In the genomic region with DNA sequence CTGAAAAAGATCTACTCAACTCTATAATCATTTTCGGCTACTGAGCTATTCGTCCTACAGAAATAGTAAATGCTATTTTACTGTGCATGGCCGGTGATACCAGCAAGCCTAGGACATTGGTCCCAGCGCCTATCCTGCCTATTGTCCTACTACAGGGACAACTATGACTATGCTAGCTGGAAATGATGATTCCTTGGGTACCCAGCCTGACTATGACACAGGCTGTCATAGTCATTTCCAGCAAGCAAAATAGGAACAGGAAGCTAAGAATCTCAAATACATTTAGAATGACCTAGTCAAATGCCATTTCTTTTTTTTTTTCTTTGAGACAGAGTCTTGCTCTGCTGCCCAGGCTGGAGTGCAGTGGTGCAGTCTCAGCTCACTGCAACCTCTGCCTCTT, we compare ENCODE assay signal across 18 cellular contexts. TPM values are rescaled to one million over a fixed set of nuclear protein-coding genes. Genes with fewer than 3 reads are reported as not detected.
A peak's percentile ranks its signal among the peaks of the same experiment; 100 is the strongest.
DNase-seq lines count a peak whose midpoint lies in the region; ATAC-seq, FAIRE-seq and TF ChIP-seq lines count a peak whose summit lies in the region.
"Had no signal": no experiment of that assay in that cellular context is flagged by ENCODE, and none has a peak within 500 bp of the region (broad histone marks: within the 10 kb centered on the region; RNA-seq: fewer than 3 reads in every experiment).

No MANE protein-coding gene starts in this region.

- H4K5ac ChIP-seq in H1 (ENCODE audit: insufficient read length, low read depth, low read length) = no peak overlapping the region

- no peak overlapping the region for H4K8ac ChIP-seq in H1 (ENCODE audit: extremely low read depth, insufficient read depth, low read length)

- no peaks in the 10 kb centered on the region for H4K20me1 ChIP-seq in H1 (replicated peaks in 1 of 2; ENCODE audit: control insufficient read depth in 1 of 2, insufficient read depth in 2 of 2, low read length in 2 of 2)
- H4K20me1 ChIP-seq: BLaER1 treated with 17β-estradiol and CSF1 and Interleukin-3, amounts not matched to agents 10 nM and 100 nM had no signal

- POLR2A ChIA-PET in H1 (lab: Charles Lee; ENCODE audit: partially characterized antibody) = no interaction called here

- TF ChIP-seq CTCF in H1 (IDR thresholded peaks at IDR 0.05; ENCODE audit: control extremely low read depth in 1 of 3, insufficient read depth in 1 of 3, low read depth in 1 of 3, low read length in 3 of 3) = no peak
- no peak for TF ChIP-seq CTCF in transverse colon (IDR thresholded peaks at IDR 0.05)

- H3K9ac ChIP-seq in H1 (replicated peaks in 1 of 4; ENCODE audit: extremely low read depth in 1 of 4, low read depth in 3 of 4, low read length in 3 of 4) = no peak overlapping the region
- H3K9ac ChIP-seq: BLaER1 treated with 17β-estradiol and CSF1 and Interleukin-3, amounts not matched to agents 10 nM and 100 nM had no signal

- H3K4me3 ChIP-seq in H1 (ENCODE audit: extremely low read depth in 1 of 4, insufficient read depth in 2 of 4, low read depth in 3 of 4, low read length in 4 of 4) (no peak overlapping the region), transverse colon (no peak overlapping the region)
- H3K4me3 ChIP-seq: BLaER1 treated with 17β-estradiol and CSF1 and Interleukin-3, amounts not matched to agents 10 nM and 100 nM had no signal

- in situ Hi-C loops in transverse colon (cut with MboI; ENCODE audit: low pct_ligation_motif_present in 1 of 4, low pct_unique_long_range_greater_than_20kb in 1 of 4, low sequenced_read_pairs in 3 of 4) = no loop called here

- H3K18ac ChIP-seq in H1 (ENCODE audit: extremely low read depth, low read length) = no peak overlapping the region

- H2BK120ac ChIP-seq in H1 (replicated peaks; ENCODE audit: low read depth, low read length) = no peak overlapping the region

- H3K4me2 ChIP-seq in H1 (ENCODE audit: insufficient read depth in 1 of 2, low read depth in 2 of 2, low read length in 2 of 2) = no peak overlapping the region

- H3K27ac ChIP-seq in angular gyrus (ENCODE audit: low read depth, low read length) (peak overlapping the region; percentile 98), H1 (ENCODE audit: low read depth, low read length) (no peak overlapping the region), temporal lobe (ENCODE audit: low read depth, low read length) (peak overlapping the region; percentile 95), transverse colon (no peak overlapping the region)

- no peak overlapping the region for H2BK15ac ChIP-seq in H1 (ENCODE audit: low read length)

- H3K14ac ChIP-seq in H1 (ENCODE audit: insufficient read length) = no peak overlapping the region

- DNase-seq in EH (ENCODE audit: low read depth) (peak; percentile 8), H1 (ENCODE audit: low read depth in 1 of 2, low spot score in 2 of 2) (no peak), germinal center (ENCODE audit: low spot score) (no peak), transverse colon (no peak)
- DNase-seq: ACHN; CD4-positive, alpha-beta memory T cell; DMS153; DMS79 treated with DMSO at 0.1 percent for 48 hours; GDM1 had no signal

- no peak overlapping the region for H3K4ac ChIP-seq in H1 (replicated peaks; ENCODE audit: insufficient read length, low read depth, low read length)

- H3K27me3 ChIP-seq in H1 (replicated peaks in 1 of 4; ENCODE audit: control insufficient read depth in 3 of 4, extremely low read depth in 1 of 4, insufficient read depth in 3 of 4, low read length in 3 of 4) = no peaks in the 10 kb centered on the region
- H3K27me3 ChIP-seq in transverse colon = no peaks in the 10 kb centered on the region
- H3K27me3 ChIP-seq: BLaER1 treated with 17β-estradiol and CSF1 and Interleukin-3, amounts not matched to agents 10 nM and 100 nM had no signal

- FAIRE-seq in H1 (lab: Jason Lieb, UNC) = no peak
- FAIRE-seq: D721Med, GM12892, GM19239, H54 had no signal

- peaks cover under 1 to 10% (median 6%) of the 10 kb centered on the region in 4 experiments; a peak in 6 of 7 replicates for H3K4me1 ChIP-seq in H1 (replicated peaks in 1 of 4; ENCODE audit: control insufficient read depth in 3 of 4, insufficient read depth in 4 of 4, low read length in 3 of 4)
- H3K4me1 ChIP-seq in transverse colon = no peaks in the 10 kb centered on the region

- CTCF ChIA-PET in H1 (lab: Charles Lee; ENCODE audit: partially characterized antibody) = interaction anchor here (0.5 to 1.8 kb wide), 5 partner anchors 13 to 183 kb away, joined by 3 to 5 read pairs (median 4); no protein-coding TSS in a partner anchor

- H3K79me1 ChIP-seq in H1 (ENCODE audit: low read depth, low read length) = no peaks in the 10 kb centered on the region

- no peak overlapping the region for H2BK5ac ChIP-seq in H1 (ENCODE audit: low read depth, low read length)

- H3K56ac ChIP-seq in H1 (replicated peaks; ENCODE audit: insufficient read length, low read depth, low read length) = no peak overlapping the region

- H3K23ac ChIP-seq in H1 (ENCODE audit: insufficient read length) = no peak overlapping the region

- TF ChIP-seq RAD21 in H1 (IDR thresholded peaks at IDR 0.05 in 1 of 2, conservative IDR thresholded peaks at IDR 0.05 in 1 of 2; ENCODE audit: low read depth in 2 of 2, low read length in 2 of 2) = no peak

- TF ChIP-seq POLR2A in H1 (IDR thresholded peaks at IDR 0.05; ENCODE audit: control extremely low read depth in 1 of 2, low read depth in 2 of 2, low read length in 2 of 2) = no peak
- TF ChIP-seq POLR2A in transverse colon (IDR thresholded peaks at IDR 0.05) = no peak

- H3K9me3 ChIP-seq in H1 (ENCODE audit: insufficient read depth in 2 of 2, low read depth in 1 of 2, low read length in 1 of 2) = no peaks in the 10 kb centered on the region
- H3K9me3 ChIP-seq in transverse colon = no peaks in the 10 kb centered on the region
- H3K9me3 ChIP-seq: BLaER1 treated with 17β-estradiol and CSF1 and Interleukin-3, amounts not matched to agents 10 nM and 100 nM had no signal

- H2AK5ac ChIP-seq in H1 (ENCODE audit: low read depth, low read length) = 0 out of 2 replicates have a peak overlapping the region, but pooled peaks have one; percentile 46

- no peak overlapping the region for H2AFZ ChIP-seq in H1 (ENCODE audit: low read length)

- H3K36me3 ChIP-seq in H1 (ENCODE audit: control insufficient read depth in 2 of 4, insufficient read depth in 4 of 4, low read length in 3 of 4) = no peaks in the 10 kb centered on the region
- H3K36me3 ChIP-seq in transverse colon = no peaks in the 10 kb centered on the region
- H3K36me3 ChIP-seq: BLaER1 treated with 17β-estradiol and CSF1 and Interleukin-3, amounts not matched to agents 10 nM and 100 nM had no signal

- no peak overlapping the region for H4K91ac ChIP-seq in H1 (replicated peaks; ENCODE audit: insufficient read length, low read length)

- no peak overlapping the region for H2BK20ac ChIP-seq in H1 (ENCODE audit: low read length)

- 90% methylated on average over 4 of the region's 4 CpGs; no CpG with 5 or more reads in 1 of the 2 experiments for WGBS in H1 (ENCODE audit: extremely low coverage in 1 of 2, insufficient coverage in 1 of 2, insufficient read length in 1 of 2, insufficient replicate concordance in 2 of 2, low coverage in 1 of 2, low lambda C conversion rate in 2 of 2, missing lambda C conversion rate in 1 of 2), 2 experiments
- 72 to 83% methylated on average over 2 to 4 of the region's 4 CpGs for whole genome bisulfite sequencing in transverse colon (ENCODE audit: low coverage in 1 of 2), 2 donors

- no peak overlapping the region for H2BK12ac ChIP-seq in H1 (ENCODE audit: low read depth, low read length)

- no peaks in the 10 kb centered on the region for H3K23me2 ChIP-seq in H1 (ENCODE audit: low read depth, low read length)

- TF ChIP-seq EP300 in H1 (IDR thresholded peaks at IDR 0.05; ENCODE audit: borderline replicate concordance in 1 of 2, low read depth in 2 of 2, low read length in 2 of 2) (no peak), transverse colon (IDR thresholded peaks at IDR 0.05; ENCODE audit: low read depth) (no peak)

- H3K79me2 ChIP-seq in H1 (ENCODE audit: control insufficient read depth in 1 of 2, insufficient read depth in 2 of 2, low read length in 2 of 2) = no peaks in the 10 kb centered on the region

- ATAC-seq in GM19328 (IDR thresholded peaks at IDR 0.05; ENCODE audit: unreplicated experiment) = no peak
- ATAC-seq: HCT116 had no signal

- intact Hi-C loops in transverse colon (cut with DNase I; ENCODE audit: low total_unique reads) = no loop called here

RNA-seq across cellular contexts. Expression of a gene that starts 33.7 kb away (rescaled TPM):
- 216 and 219 TPM in 2 replicates for total RNA-seq in H1 (2021; fragmentation: NEBNext Ultra II Directional; extraction: Animal tissue kit (Norgen Biotek cat#: 25700))
- polyA plus RNA-seq in H1 (2011; rRNA removed) = 56.3 and 78.4 TPM in 2 replicates
- polyA plus RNA-seq in H1 (2011; cell fraction: cytosol; rRNA removed) = 125 TPM
- polyA plus RNA-seq in H1 (2011; cell fraction: nucleus; rRNA removed) = 96.5 TPM
- polyA plus RNA-seq in H1 (2012, experiment 1 of 2) = 163 to 277 TPM (median 180 TPM) in 4 replicates
- 12.1 TPM for polyA plus RNA-seq in H1 (2012, experiment 2 of 2)
- polyA plus RNA-seq in H1 (2013, experiment 1 of 2) = 209 TPM
- polyA plus RNA-seq in H1 (2013, experiment 2 of 2) = 210 TPM
- polyA minus RNA-seq in H1 (2011; rRNA and poly(A)+ RNA removed) = 108 and 137 TPM in 2 replicates
- 50.3 TPM for polyA minus RNA-seq in H1 (2011; cell fraction: cytosol; rRNA and poly(A)+ RNA removed)
- polyA minus RNA-seq in H1 (2011; cell fraction: nucleus; rRNA and poly(A)+ RNA removed) = 39.2 TPM
- total RNA-seq in temporal lobe = 70.6 TPM
- total RNA-seq in transverse colon = 10 to 100 TPM in 2 of 4 donors, 1 to 10 TPM in 2; 3.4 to 14.0 (median 10.8) TPM

Comparison
In these comparisons a context has a peak if more than half of its experiments do, and no peak if none do; other contexts are left out.
1. H3K27ac ChIP-seq: peak in angular gyrus (single experiment) and temporal lobe (single experiment); none in H1 (single experiment) and transverse colon (0 of 4).